ENCODE assay signal across 1 cellular context in the genomic region with DNA sequence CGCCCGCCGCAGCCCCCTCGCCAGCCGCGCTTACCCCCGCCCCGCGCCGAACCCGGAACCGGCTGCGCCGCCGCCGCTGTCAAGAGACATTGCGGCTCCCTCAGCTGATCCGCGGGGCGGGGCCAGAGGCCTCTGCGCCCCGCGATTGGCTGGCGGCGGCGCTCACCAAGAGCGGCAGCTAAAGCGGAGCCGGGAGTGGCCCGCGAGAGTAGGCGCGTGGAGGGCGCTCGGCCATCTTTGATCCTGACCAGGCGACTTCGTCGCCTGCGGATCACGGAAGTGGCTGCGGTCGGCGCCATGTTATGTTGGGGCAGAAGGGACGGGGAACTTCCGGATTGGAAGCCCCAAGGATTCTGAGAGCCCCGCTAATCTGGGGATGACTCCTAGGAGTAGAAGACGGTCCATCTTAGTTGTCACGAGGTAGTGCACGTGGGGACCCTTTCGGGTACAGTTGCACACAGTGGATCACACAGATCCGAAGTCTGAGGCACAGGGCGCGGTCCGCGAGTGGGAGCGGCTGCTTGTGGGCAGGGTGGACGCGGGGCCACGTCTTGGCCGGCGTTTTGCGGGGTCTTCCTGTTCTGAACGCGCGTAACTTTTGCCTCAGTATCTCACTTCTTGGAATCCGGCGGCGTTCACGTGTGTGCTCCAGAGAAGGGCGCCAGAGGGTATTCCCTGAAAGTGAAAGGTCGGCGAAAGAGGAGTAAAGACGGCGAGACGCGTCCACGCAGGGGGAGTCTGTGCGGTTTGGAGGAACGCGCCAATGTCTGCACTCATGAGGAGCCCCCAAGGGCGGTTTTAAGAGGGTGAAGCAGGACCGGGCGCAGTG.
TF ChIP-seq lines count a peak whose summit lies in the region.

A gene with protein sequence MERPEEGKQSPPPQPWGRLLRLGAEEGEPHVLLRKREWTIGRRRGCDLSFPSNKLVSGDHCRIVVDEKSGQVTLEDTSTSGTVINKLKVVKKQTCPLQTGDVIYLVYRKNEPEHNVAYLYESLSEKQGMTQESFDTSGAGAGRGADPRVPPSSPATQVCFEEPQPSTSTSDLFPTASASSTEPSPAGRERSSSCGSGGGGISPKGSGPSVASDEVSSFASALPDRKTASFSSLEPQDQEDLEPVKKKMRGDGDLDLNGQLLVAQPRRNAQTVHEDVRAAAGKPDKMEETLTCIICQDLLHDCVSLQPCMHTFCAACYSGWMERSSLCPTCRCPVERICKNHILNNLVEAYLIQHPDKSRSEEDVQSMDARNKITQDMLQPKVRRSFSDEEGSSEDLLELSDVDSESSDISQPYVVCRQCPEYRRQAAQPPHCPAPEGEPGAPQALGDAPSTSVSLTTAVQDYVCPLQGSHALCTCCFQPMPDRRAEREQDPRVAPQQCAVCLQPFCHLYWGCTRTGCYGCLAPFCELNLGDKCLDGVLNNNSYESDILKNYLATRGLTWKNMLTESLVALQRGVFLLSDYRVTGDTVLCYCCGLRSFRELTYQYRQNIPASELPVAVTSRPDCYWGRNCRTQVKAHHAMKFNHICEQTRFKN (minus strand): TSS at position 93 of the 829 bp plus-strand sequence. CDS start 277 bp downstream, outside the sequence.

TF ChIP-seq in K562, 482 proteins besides CTCF, POLR2A, EP300 and RAD21 (continued from another document and continues in another):
- TF ChIP-seq, protein P1, sequence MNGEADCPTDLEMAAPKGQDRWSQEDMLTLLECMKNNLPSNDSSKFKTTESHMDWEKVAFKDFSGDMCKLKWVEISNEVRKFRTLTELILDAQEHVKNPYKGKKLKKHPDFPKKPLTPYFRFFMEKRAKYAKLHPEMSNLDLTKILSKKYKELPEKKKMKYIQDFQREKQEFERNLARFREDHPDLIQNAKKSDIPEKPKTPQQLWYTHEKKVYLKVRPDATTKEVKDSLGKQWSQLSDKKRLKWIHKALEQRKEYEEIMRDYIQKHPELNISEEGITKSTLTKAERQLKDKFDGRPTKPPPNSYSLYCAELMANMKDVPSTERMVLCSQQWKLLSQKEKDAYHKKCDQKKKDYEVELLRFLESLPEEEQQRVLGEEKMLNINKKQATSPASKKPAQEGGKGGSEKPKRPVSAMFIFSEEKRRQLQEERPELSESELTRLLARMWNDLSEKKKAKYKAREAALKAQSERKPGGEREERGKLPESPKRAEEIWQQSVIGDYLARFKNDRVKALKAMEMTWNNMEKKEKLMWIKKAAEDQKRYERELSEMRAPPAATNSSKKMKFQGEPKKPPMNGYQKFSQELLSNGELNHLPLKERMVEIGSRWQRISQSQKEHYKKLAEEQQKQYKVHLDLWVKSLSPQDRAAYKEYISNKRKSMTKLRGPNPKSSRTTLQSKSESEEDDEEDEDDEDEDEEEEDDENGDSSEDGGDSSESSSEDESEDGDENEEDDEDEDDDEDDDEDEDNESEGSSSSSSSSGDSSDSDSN (IDR thresholded peaks at IDR 0.05; ENCODE audit: borderline replicate concordance in 1 of 2, low read depth in 2 of 2, low read length in 2 of 2): no peak
- no peak for TF ChIP-seq ZNF717 (CRISPR knock-in tag; IDR thresholded peaks at IDR 0.05)
- peak; percentile 46; the same call in 1 of the 2 replicates for TF ChIP-seq MBD2 (IDR thresholded peaks at IDR 0.05; ENCODE audit: borderline replicate concordance, low read depth)
- TF ChIP-seq MECOM (CRISPR knock-in tag; IDR thresholded peaks at IDR 0.05): no peak
- 0 out of 2 replicates have a peak, but pooled peaks have one; percentile 32 for TF ChIP-seq ZC3H11A (IDR thresholded peaks at IDR 0.05; ENCODE audit: low read depth, low read length)
- no peak for TF ChIP-seq FOXM1 (IDR thresholded peaks at IDR 0.05; ENCODE audit: low read depth)
- 0 out of 2 replicates have a peak, but pooled peaks have one; percentile 71 for TF ChIP-seq FOXM1 (CRISPR knock-in tag; IDR thresholded peaks at IDR 0.05; ENCODE audit: low read depth)
- no peak for TF ChIP-seq POLR2B (IDR thresholded peaks at IDR 0.05; ENCODE audit: low read depth, partially characterized antibody)
- TF ChIP-seq MIER1 (IDR thresholded peaks at IDR 0.05; ENCODE audit: low read depth): no peak
- no peak for TF ChIP-seq KDM5B (IDR thresholded peaks at IDR 0.05; ENCODE audit: insufficient replicate concordance, low read depth, low read length)
- peak; percentile 82 for TF ChIP-seq LCOR (CRISPR knock-in tag; IDR thresholded peaks at IDR 0.05)
- TF ChIP-seq PRPF4 (IDR thresholded peaks at IDR 0.05; ENCODE audit: insufficient read depth, low read depth, low read length, poor library complexity, severe bottlenecking): peak; percentile 52
- no peak for TF ChIP-seq ZFP1 (CRISPR knock-in tag; IDR thresholded peaks at IDR 0.05)
- TF ChIP-seq, protein P2, sequence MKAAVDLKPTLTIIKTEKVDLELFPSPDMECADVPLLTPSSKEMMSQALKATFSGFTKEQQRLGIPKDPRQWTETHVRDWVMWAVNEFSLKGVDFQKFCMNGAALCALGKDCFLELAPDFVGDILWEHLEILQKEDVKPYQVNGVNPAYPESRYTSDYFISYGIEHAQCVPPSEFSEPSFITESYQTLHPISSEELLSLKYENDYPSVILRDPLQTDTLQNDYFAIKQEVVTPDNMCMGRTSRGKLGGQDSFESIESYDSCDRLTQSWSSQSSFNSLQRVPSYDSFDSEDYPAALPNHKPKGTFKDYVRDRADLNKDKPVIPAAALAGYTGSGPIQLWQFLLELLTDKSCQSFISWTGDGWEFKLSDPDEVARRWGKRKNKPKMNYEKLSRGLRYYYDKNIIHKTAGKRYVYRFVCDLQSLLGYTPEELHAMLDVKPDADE (conservative IDR thresholded peaks at IDR 0.05; ENCODE audit: control insufficient read depth, low read depth, low read length): peak; percentile 78; the same call in 1 of the 2 replicates
- TF ChIP-seq SRSF9 (IDR thresholded peaks at IDR 0.05; ENCODE audit: borderline replicate concordance, low read depth, low read length): no peak
- TF ChIP-seq, protein P3, sequence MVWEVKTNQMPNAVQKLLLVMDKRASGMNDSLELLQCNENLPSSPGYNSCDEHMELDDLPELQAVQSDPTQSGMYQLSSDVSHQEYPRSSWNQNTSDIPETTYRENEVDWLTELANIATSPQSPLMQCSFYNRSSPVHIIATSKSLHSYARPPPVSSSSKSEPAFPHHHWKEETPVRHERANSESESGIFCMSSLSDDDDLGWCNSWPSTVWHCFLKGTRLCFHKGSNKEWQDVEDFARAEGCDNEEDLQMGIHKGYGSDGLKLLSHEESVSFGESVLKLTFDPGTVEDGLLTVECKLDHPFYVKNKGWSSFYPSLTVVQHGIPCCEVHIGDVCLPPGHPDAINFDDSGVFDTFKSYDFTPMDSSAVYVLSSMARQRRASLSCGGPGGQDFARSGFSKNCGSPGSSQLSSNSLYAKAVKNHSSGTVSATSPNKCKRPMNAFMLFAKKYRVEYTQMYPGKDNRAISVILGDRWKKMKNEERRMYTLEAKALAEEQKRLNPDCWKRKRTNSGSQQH (CRISPR knock-in tag; IDR thresholded peaks at IDR 0.05): 0 out of 2 replicates have a peak, but pooled peaks have one; percentile 32
- peak in 1 of 2 experiments; percentile 39; a peak in 1 of 4 replicates for TF ChIP-seq TBL1XR1 (IDR thresholded peaks at IDR 0.05; ENCODE audit: low read length in 2 of 2)
- no peak for TF ChIP-seq PHF21A (IDR thresholded peaks at IDR 0.05; ENCODE audit: borderline replicate concordance, low read depth)
- TF ChIP-seq TGIF2 (CRISPR knock-in tag; IDR thresholded peaks at IDR 0.05): peak; percentile 59; the same call in 1 of the 2 replicates
- no peak for TF ChIP-seq TAF15 (IDR thresholded peaks at IDR 0.05; ENCODE audit: low read depth, low read length)
- TF ChIP-seq CXXC5 (CRISPR knock-in tag; IDR thresholded peaks at IDR 0.05): peak; percentile 95
- TF ChIP-seq, protein P4, sequence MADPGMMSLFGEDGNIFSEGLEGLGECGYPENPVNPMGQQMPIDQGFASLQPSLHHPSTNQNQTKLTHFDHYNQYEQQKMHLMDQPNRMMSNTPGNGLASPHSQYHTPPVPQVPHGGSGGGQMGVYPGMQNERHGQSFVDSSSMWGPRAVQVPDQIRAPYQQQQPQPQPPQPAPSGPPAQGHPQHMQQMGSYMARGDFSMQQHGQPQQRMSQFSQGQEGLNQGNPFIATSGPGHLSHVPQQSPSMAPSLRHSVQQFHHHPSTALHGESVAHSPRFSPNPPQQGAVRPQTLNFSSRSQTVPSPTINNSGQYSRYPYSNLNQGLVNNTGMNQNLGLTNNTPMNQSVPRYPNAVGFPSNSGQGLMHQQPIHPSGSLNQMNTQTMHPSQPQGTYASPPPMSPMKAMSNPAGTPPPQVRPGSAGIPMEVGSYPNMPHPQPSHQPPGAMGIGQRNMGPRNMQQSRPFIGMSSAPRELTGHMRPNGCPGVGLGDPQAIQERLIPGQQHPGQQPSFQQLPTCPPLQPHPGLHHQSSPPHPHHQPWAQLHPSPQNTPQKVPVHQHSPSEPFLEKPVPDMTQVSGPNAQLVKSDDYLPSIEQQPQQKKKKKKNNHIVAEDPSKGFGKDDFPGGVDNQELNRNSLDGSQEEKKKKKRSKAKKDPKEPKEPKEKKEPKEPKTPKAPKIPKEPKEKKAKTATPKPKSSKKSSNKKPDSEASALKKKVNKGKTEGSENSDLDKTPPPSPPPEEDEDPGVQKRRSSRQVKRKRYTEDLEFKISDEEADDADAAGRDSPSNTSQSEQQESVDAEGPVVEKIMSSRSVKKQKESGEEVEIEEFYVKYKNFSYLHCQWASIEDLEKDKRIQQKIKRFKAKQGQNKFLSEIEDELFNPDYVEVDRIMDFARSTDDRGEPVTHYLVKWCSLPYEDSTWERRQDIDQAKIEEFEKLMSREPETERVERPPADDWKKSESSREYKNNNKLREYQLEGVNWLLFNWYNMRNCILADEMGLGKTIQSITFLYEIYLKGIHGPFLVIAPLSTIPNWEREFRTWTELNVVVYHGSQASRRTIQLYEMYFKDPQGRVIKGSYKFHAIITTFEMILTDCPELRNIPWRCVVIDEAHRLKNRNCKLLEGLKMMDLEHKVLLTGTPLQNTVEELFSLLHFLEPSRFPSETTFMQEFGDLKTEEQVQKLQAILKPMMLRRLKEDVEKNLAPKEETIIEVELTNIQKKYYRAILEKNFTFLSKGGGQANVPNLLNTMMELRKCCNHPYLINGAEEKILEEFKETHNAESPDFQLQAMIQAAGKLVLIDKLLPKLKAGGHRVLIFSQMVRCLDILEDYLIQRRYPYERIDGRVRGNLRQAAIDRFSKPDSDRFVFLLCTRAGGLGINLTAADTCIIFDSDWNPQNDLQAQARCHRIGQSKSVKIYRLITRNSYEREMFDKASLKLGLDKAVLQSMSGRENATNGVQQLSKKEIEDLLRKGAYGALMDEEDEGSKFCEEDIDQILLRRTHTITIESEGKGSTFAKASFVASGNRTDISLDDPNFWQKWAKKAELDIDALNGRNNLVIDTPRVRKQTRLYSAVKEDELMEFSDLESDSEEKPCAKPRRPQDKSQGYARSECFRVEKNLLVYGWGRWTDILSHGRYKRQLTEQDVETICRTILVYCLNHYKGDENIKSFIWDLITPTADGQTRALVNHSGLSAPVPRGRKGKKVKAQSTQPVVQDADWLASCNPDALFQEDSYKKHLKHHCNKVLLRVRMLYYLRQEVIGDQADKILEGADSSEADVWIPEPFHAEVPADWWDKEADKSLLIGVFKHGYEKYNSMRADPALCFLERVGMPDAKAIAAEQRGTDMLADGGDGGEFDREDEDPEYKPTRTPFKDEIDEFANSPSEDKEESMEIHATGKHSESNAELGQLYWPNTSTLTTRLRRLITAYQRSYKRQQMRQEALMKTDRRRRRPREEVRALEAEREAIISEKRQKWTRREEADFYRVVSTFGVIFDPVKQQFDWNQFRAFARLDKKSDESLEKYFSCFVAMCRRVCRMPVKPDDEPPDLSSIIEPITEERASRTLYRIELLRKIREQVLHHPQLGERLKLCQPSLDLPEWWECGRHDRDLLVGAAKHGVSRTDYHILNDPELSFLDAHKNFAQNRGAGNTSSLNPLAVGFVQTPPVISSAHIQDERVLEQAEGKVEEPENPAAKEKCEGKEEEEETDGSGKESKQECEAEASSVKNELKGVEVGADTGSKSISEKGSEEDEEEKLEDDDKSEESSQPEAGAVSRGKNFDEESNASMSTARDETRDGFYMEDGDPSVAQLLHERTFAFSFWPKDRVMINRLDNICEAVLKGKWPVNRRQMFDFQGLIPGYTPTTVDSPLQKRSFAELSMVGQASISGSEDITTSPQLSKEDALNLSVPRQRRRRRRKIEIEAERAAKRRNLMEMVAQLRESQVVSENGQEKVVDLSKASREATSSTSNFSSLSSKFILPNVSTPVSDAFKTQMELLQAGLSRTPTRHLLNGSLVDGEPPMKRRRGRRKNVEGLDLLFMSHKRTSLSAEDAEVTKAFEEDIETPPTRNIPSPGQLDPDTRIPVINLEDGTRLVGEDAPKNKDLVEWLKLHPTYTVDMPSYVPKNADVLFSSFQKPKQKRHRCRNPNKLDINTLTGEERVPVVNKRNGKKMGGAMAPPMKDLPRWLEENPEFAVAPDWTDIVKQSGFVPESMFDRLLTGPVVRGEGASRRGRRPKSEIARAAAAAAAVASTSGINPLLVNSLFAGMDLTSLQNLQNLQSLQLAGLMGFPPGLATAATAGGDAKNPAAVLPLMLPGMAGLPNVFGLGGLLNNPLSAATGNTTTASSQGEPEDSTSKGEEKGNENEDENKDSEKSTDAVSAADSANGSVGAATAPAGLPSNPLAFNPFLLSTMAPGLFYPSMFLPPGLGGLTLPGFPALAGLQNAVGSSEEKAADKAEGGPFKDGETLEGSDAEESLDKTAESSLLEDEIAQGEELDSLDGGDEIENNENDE (IDR thresholded peaks at IDR 0.05; ENCODE audit: low read depth, low read length): no peak
- no peak for TF ChIP-seq ZBTB1 (CRISPR knock-in tag; IDR thresholded peaks at IDR 0.05; ENCODE audit: borderline replicate concordance, low read depth)
- TF ChIP-seq NR2C1 (IDR thresholded peaks at IDR 0.05): peak; percentile 65
- peak; percentile 65 for TF ChIP-seq NR2C1 (tag; IDR thresholded peaks at IDR 0.05)
- TF ChIP-seq HDAC1 (IDR thresholded peaks at IDR 0.05): peak in 1 of 2 experiments; percentile 50; a peak in 1 of 4 replicates
- TF ChIP-seq CAMTA2 (CRISPR knock-in tag; conservative IDR thresholded peaks at IDR 0.05): no peak
- no peak for TF ChIP-seq ARNT (IDR thresholded peaks at IDR 0.05)
- TF ChIP-seq, protein P5, sequence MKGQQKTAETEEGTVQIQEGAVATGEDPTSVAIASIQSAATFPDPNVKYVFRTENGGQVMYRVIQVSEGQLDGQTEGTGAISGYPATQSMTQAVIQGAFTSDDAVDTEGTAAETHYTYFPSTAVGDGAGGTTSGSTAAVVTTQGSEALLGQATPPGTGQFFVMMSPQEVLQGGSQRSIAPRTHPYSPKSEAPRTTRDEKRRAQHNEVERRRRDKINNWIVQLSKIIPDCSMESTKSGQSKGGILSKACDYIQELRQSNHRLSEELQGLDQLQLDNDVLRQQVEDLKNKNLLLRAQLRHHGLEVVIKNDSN (CRISPR knock-in tag; IDR thresholded peaks at IDR 0.05): peak; percentile 45; the same call in 1 of the 2 replicates
- peak; percentile 75 for TF ChIP-seq DMBX1 (CRISPR knock-in tag; IDR thresholded peaks at IDR 0.05; ENCODE audit: borderline replicate concordance)
- 0 out of 2 replicates have a peak, but pooled peaks have one; percentile 51 for TF ChIP-seq PYGO2 (tag; IDR thresholded peaks at IDR 0.05)
